In the genomic region with DNA sequence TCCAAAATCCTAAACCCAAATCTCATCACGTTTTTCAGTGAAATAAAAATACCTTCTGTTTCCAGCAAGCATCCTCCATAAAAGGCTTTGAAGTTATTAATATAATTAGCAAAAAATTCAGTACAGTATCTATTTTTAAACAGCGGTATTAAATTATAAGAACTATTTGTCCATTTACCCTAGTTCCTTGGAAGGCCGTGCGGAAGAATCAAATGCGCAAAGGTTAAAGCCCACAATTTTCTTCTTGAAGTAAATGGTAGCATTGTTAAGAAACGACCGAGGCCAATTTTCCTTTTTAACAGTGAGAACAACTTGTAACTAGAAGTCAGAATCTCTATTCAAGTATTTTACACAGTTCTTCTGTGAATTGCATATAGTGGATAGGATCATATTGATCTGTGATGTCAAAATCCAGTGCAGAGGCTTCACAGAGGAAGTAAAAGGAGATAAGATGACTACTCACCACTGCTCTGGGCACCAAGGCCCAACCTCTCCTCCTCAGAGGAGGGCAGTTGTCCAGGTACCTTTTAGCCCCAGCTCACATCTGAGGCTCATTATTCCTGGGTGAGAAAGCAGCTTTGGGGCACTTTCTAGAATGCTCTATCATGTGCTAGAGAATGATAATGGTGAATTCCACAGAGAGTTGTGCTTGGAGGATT, we compare ENCODE assay signal across 25 cellular contexts. TPM values are rescaled to one million over a fixed set of nuclear protein-coding genes. Genes with fewer than 3 reads are reported as not detected.
A peak's percentile ranks its signal among the peaks of the same experiment; 100 is the strongest.
DNase-seq lines count a peak whose midpoint lies in the region; ATAC-seq and TF ChIP-seq lines count a peak whose summit lies in the region.
"Had no signal": no experiment of that assay in that cellular context is flagged by ENCODE, and none has a peak within 500 bp of the region (broad histone marks: within the 10 kb centered on the region; RNA-seq: fewer than 3 reads in every experiment).

No MANE protein-coding gene starts in this region.

- CTCF ChIA-PET in CD8-positive, alpha-beta memory T cell (lab: Charles Lee): no interaction called here

- no peaks in the 10 kb centered on the region for H3K9me3 ChIP-seq in CD8-positive, alpha-beta memory T cell (ENCODE audit: low read length)
- H3K9me3 ChIP-seq: stomach, tibial nerve had no signal

- H3K27ac ChIP-seq in CD8-positive, alpha-beta memory T cell (ENCODE audit: low read depth, low read length): peak overlapping the region; percentile 44
- H3K27ac ChIP-seq: dorsolateral prefrontal cortex, SK-N-MC, stomach, tibial nerve had no signal

- no peak for TF ChIP-seq CTCF in GM13977 (IDR thresholded peaks at IDR 0.05; ENCODE audit: extremely low read depth, insufficient read depth, missing control alignments)

- ATAC-seq in activated naive CD8-positive, alpha-beta T cell treated with anti-CD3 and anti-CD28 coated beads, Interleukin-2, amount 50 U/mL, for 24 hours: no peak
- ATAC-seq: left cardiac atrium had no signal

- POLR2A ChIA-PET in CD8-positive, alpha-beta memory T cell (lab: Charles Lee): no interaction called here

- H3K4me1 Mint-ChIP-seq in T-helper 2 cell treated with Interferon-gamma antibody and Interleukin-4, amounts not matched to agents 5 μg/mL and 100 μg/mL, for 36 hours (ENCODE audit: low read depth): peaks cover 45% of the 10 kb centered on the region
- H3K4me1 Mint-ChIP-seq in CD8-positive, alpha-beta memory T cell: peaks cover 15 to 23% (median 21%) of the 10 kb centered on the region in 3 donors
- H3K4me1 Mint-ChIP-seq in activated naive CD8-positive, alpha-beta T cell treated with anti-CD3 and anti-CD28 coated beads, Interleukin-2, amount 50 U/mL, for 24 hours: peaks cover 70% of the 10 kb centered on the region

- H3K27me3 Mint-ChIP-seq in T-helper 2 cell treated with Interferon-gamma antibody and Interleukin-4, amounts not matched to agents 5 μg/mL and 100 μg/mL, for 36 hours (ENCODE audit: low read depth): no peaks in the 10 kb centered on the region
- H3K27me3 Mint-ChIP-seq in CD8-positive, alpha-beta memory T cell: peaks cover 2 to 21% of the 10 kb centered on the region in 2 donors
- no peaks in the 10 kb centered on the region for H3K27me3 Mint-ChIP-seq in activated naive CD8-positive, alpha-beta T cell treated with anti-CD3 and anti-CD28 coated beads, Interleukin-2, amount 50 U/mL, for 24 hours

- H3K9me3 Mint-ChIP-seq in T-helper 2 cell treated with Interferon-gamma antibody and Interleukin-4, amounts not matched to agents 5 μg/mL and 100 μg/mL, for 36 hours: no peaks in the 10 kb centered on the region
- H3K9me3 Mint-ChIP-seq in CD8-positive, alpha-beta memory T cell: no peaks in the 10 kb centered on the region
- peaks cover 5% of the 10 kb centered on the region for H3K9me3 Mint-ChIP-seq in activated naive CD8-positive, alpha-beta T cell treated with anti-CD3 and anti-CD28 coated beads, Interleukin-2, amount 50 U/mL, for 24 hours
- H3K9me3 Mint-ChIP-seq: central memory CD8-positive, alpha-beta T cell had no signal

- intact Hi-C loops in posterior vena cava (cut with DNase I): no loop called here

- peaks cover 7% of the 10 kb centered on the region for H3K4me1 ChIP-seq in CD8-positive, alpha-beta memory T cell (ENCODE audit: insufficient read depth, low read length)
- H3K4me1 ChIP-seq: stomach had no signal

- in situ Hi-C loops in GM13977 (cut with MboI; ENCODE audit: low pct_unique_long_range_greater_than_20kb, low sequenced_read_pairs, unreplicated experiment): no loop called here

- H3K36me3 ChIP-seq in CD8-positive, alpha-beta memory T cell (ENCODE audit: insufficient read depth, low read length): no peaks in the 10 kb centered on the region
- H3K36me3 ChIP-seq: stomach, tibial nerve had no signal

- H3K4me3 ChIP-seq in CD8-positive, alpha-beta memory T cell (ENCODE audit: low read length): no peak overlapping the region
- H3K4me3 ChIP-seq: dorsolateral prefrontal cortex, SK-N-MC, smooth muscle cell, stomach, tibial nerve had no signal

- H3K36me3 Mint-ChIP-seq in T-helper 2 cell treated with Interferon-gamma antibody and Interleukin-4, amounts not matched to agents 5 μg/mL and 100 μg/mL, for 36 hours (ENCODE audit: low read depth): peaks cover 4% of the 10 kb centered on the region
- H3K36me3 Mint-ChIP-seq in CD8-positive, alpha-beta memory T cell: no peaks in the 10 kb centered on the region
- no peaks in the 10 kb centered on the region for H3K36me3 Mint-ChIP-seq in activated naive CD8-positive, alpha-beta T cell treated with anti-CD3 and anti-CD28 coated beads, Interleukin-2, amount 50 U/mL, for 24 hours (ENCODE audit: low read depth)

- H3K27me3 ChIP-seq in CD8-positive, alpha-beta memory T cell (ENCODE audit: insufficient read depth, low read length, poor library complexity, severe bottlenecking): no peaks in the 10 kb centered on the region
- H3K27me3 ChIP-seq: stomach, tibial nerve had no signal

- H3K4me3 Mint-ChIP-seq in T-helper 2 cell treated with Interferon-gamma antibody and Interleukin-4, amounts not matched to agents 5 μg/mL and 100 μg/mL, for 36 hours: peak overlapping the region; percentile 76
- H3K4me3 Mint-ChIP-seq in CD8-positive, alpha-beta memory T cell: no peak overlapping the region
- H3K4me3 Mint-ChIP-seq in activated naive CD8-positive, alpha-beta T cell treated with anti-CD3 and anti-CD28 coated beads, Interleukin-2, amount 50 U/mL, for 24 hours: no peak overlapping the region
- H3K4me3 Mint-ChIP-seq: central memory CD8-positive, alpha-beta T cell had no signal

- peak overlapping the region; percentile 94 for H3K27ac Mint-ChIP-seq in T-helper 2 cell treated with Interferon-gamma antibody and Interleukin-4, amounts not matched to agents 5 μg/mL and 100 μg/mL, for 36 hours
- H3K27ac Mint-ChIP-seq in CD8-positive, alpha-beta memory T cell: no peak overlapping the region
- peak overlapping the region; percentile 99 for H3K27ac Mint-ChIP-seq in activated naive CD8-positive, alpha-beta T cell treated with anti-CD3 and anti-CD28 coated beads, Interleukin-2, amount 50 U/mL, for 24 hours

- no peak for DNase-seq in T-helper 2 cell treated with Interferon-gamma antibody and Interleukin-4, amounts not matched to agents 5 μg/mL and 100 μg/mL, for 36 hours (ENCODE audit: low spot score)
- DNase-seq in T-helper 2 cell: no peak
- DNase-seq in CD8-positive, alpha-beta memory T cell: no peak
- peak; percentile 47 for DNase-seq in NCI-H226
- DNase-seq in activated naive CD8-positive, alpha-beta T cell treated with anti-CD3 and anti-CD28 coated beads, Interleukin-2, amount 50 U/mL, for 24 hours: no peak
- no peak for DNase-seq in posterior vena cava (ENCODE audit: low spot score)
- no peak for DNase-seq in GM13977 (ENCODE audit: low spot score)
- no peak for DNase-seq in NCI-H510A treated with DMSO at 0.1 percent for 48 hours (lab: John Stamatoyannopoulos, UW)
- DNase-seq: activated gamma-delta T cell treated with Interleukin-2 at 50 U/mL for 16 hours; DND-41; dorsolateral prefrontal cortex; head of caudate nucleus; left cardiac atrium; NCI-H1436; NCI-H2107; NCI-H510A; occipital lobe; retina; RPMI8226; stimulated activated CD4-positive, alpha-beta T cell treated with anti-CD3 and anti-CD28 coated beads, Interleukin-2, amount 100 ng/mL, for 48 hours; stomach had no signal

RNA-seq across cellular contexts. Expression of a gene that starts 36.3 kb away (rescaled TPM):
- 100 to 1,000 TPM; 267 to 298 TPM for total RNA-seq in CD8-positive, alpha-beta memory T cell
- polyA plus RNA-seq in CD8-positive, alpha-beta memory T cell: 127 TPM
- total RNA-seq in posterior vena cava: 10 to 100 TPM; 19.0 to 28.6 TPM

Comparison
In these comparisons a context has a peak if more than half of its experiments do, and no peak if none do; other contexts are left out.
1. H3K27ac Mint-ChIP-seq: peak in T-helper 2 cell treated with Interferon-gamma antibody and Interleukin-4, amounts not matched to agents 5 μg/mL and 100 μg/mL, for 36 hours (single experiment) and activated naive CD8-positive, alpha-beta T cell treated with anti-CD3 and anti-CD28 coated beads, Interleukin-2, amount 50 U/mL, for 24 hours (single experiment); none in CD8-positive, alpha-beta memory T cell (0 of 8).
2. RNA of a gene that starts 36.3 kb away (total RNA-seq): 267 to 298 TPM in CD8-positive, alpha-beta memory T cell; 19.0 to 28.6 TPM in posterior vena cava; every median in the first group is over 4 times any median in the second.